In genomic region chr11:46345131-46345597, GRCh38 we compare ENCODE assay signal across 8 cellular contexts. TPM values are rescaled to one million over a fixed set of nuclear protein-coding genes. Genes with fewer than 3 reads are reported as not detected.
DNase-seq lines count a peak whose midpoint lies in the region; ATAC-seq and TF ChIP-seq lines count a peak whose summit lies in the region.

No MANE protein-coding gene starts in this region.

- WGBS in mesodermal cell (ENCODE audit: insufficient coverage in 2 of 2), 2 experiments, result 61 to 65% methylated on average over 11 to 12 of the region's 20 CpGs

- H3K9me3 ChIP-seq in ES-I3 (ENCODE audit: control insufficient read depth, insufficient read depth, low read length), result no peaks in the 10 kb centered on the region
- H3K9me3 ChIP-seq in mesodermal cell (ENCODE audit: control insufficient read depth, low read length), result no peaks in the 10 kb centered on the region

- H3K36me3 ChIP-seq in ES-I3 (ENCODE audit: insufficient read depth, low read length), result no peaks in the 10 kb centered on the region
- no peaks in the 10 kb centered on the region for H3K36me3 ChIP-seq in brain microvascular endothelial cell (replicated peaks)
- H3K36me3 ChIP-seq in mesodermal cell (ENCODE audit: control insufficient read depth, insufficient read depth, low read length), result peaks cover 10% of the 10 kb centered on the region

- H3K4me3 ChIP-seq in brain microvascular endothelial cell (ENCODE audit: low read depth, low read length) (peak overlapping the region; percentile 9), mesodermal cell (ENCODE audit: extremely low read depth, insufficient read depth, low read length, poor library complexity, severe bottlenecking) (peak overlapping the region; percentile 39)

- no peaks in the 10 kb centered on the region for H3K9me3 Mint-ChIP-seq in progenitor cell of endocrine pancreas (ENCODE audit: low read depth)

- ATAC-seq in GM21447 (IDR thresholded peaks at IDR 0.05; ENCODE audit: unreplicated experiment), result no peak

- TF ChIP-seq CTCF in brain microvascular endothelial cell (IDR thresholded peaks at IDR 0.05; ENCODE audit: low read depth, low read length, missing control alignments), result no peak
- no peak for TF ChIP-seq CTCF in progenitor cell of endocrine pancreas (IDR thresholded peaks at IDR 0.05; ENCODE audit: unreplicated experiment)

- H3K27me3 Mint-ChIP-seq in progenitor cell of endocrine pancreas, result peaks cover 33% of the 10 kb centered on the region

- peaks cover 19% of the 10 kb centered on the region for H3K4me1 Mint-ChIP-seq in progenitor cell of endocrine pancreas (ENCODE audit: low read depth)

- in situ Hi-C loops in brain microvascular endothelial cell (cut with HindIII; ENCODE audit: low pct_ligation_motif_present, low sequenced_read_pairs), result no loop called here

- DNase-seq in NCI-H1105 treated with DMSO at 0.1 percent for 48 hours (lab: John Stamatoyannopoulos, UW) (peak; percentile 93), brain microvascular endothelial cell (no peak), progenitor cell of endocrine pancreas (ENCODE audit: low spot score, unreplicated experiment) (no peak), AG20443 (ENCODE audit: low spot score) (no peak)
- DNase-seq in activated effector memory CD4-positive, alpha-beta T cell treated with anti-CD3 and anti-CD28 coated beads, Interleukin-2, amount 50 U/mL, for 16 hours, result no peak

- H3K4me3 Mint-ChIP-seq in progenitor cell of endocrine pancreas (ENCODE audit: low read depth), result no peak overlapping the region

- no peaks in the 10 kb centered on the region for H3K27me3 ChIP-seq in brain microvascular endothelial cell (replicated peaks)

- H3K36me3 Mint-ChIP-seq in progenitor cell of endocrine pancreas (ENCODE audit: insufficient read depth), result no peaks in the 10 kb centered on the region

- H3K4me1 ChIP-seq in ES-I3 (ENCODE audit: insufficient read depth, low read length) (peaks cover 65% of the 10 kb centered on the region), mesodermal cell (ENCODE audit: control insufficient read depth, insufficient read depth, low read length, poor library complexity, severe bottlenecking) (peaks cover 55% of the 10 kb centered on the region)

- H3K27ac ChIP-seq in brain microvascular endothelial cell, result no peak overlapping the region
- no peak overlapping the region for H3K27ac ChIP-seq in mesodermal cell (ENCODE audit: low read depth, low read length, severe bottlenecking)

- H3K27ac Mint-ChIP-seq in progenitor cell of endocrine pancreas, result no peak overlapping the region

- H3K9ac ChIP-seq in ES-I3 (ENCODE audit: low read depth, low read length), result peak overlapping the region; percentile 50

RNA-seq across cellular contexts. Expression of gene DGKZ, which starts 2.1 kb away (rescaled TPM):
- 58.8 TPM for polyA plus RNA-seq in mesodermal cell (2013, experiment 1 of 2)
- 45.7 TPM for polyA plus RNA-seq in mesodermal cell (2013, experiment 2 of 2)
- total RNA-seq in progenitor cell of endocrine pancreas, result 55.1 and 58.3 TPM in 2 replicates

RNA-seq across cellular contexts. Expression of gene MDK, which starts 36.3 kb away (rescaled TPM):
- polyA plus RNA-seq in mesodermal cell (2013, experiment 1 of 2), result 1,793 TPM
- polyA plus RNA-seq in mesodermal cell (2013, experiment 2 of 2), result 1,702 TPM
- 1,921 and 2,040 TPM in 2 replicates for total RNA-seq in progenitor cell of endocrine pancreas

RNA-seq across cellular contexts. Expression of gene CHRM4, which starts 46.4 kb away (rescaled TPM):
- not detected for polyA plus RNA-seq in mesodermal cell (2013, experiment 1 of 2)
- 0.56 TPM for polyA plus RNA-seq in mesodermal cell (2013, experiment 2 of 2)
- 0.51 and 0.81 TPM in 2 replicates for total RNA-seq in progenitor cell of endocrine pancreas
